In the genomic region with DNA sequence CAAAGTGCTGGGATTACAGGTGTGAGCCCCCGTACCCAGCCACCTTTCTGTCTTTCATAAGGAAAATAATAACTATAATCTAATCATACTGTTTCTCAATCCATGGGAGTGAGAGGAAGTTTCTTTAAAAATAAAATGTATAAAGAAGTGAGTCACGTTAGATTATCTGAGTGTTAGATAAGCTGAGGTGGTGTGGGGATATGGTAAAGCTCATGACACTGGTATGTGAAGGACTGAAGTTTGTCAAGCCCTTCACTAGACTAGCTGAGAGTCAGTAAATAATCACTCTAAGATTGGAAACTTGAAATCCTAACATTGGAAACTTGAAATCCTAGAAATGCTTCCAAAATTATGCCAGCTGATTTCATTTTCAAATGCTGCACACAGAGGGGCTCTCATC, we compare ENCODE assay signal across 1 cellular context. TPM values are rescaled to one million over a fixed set of nuclear protein-coding genes. Genes with fewer than 3 reads are reported as not detected.
"Had no signal": no experiment of that assay in that cellular context is flagged by ENCODE, and none has a peak within 500 bp of the region (broad histone marks: within the 10 kb centered on the region; RNA-seq: fewer than 3 reads in every experiment).

No MANE protein-coding gene starts in this region.

RNA-seq across cellular contexts. Expression of a gene that starts 9.4 kb away (rescaled TPM):
- total RNA-seq: ascending aorta had no signal
